Comparison of ENCODE assay signal across 15 cellular contexts in the genomic region with DNA sequence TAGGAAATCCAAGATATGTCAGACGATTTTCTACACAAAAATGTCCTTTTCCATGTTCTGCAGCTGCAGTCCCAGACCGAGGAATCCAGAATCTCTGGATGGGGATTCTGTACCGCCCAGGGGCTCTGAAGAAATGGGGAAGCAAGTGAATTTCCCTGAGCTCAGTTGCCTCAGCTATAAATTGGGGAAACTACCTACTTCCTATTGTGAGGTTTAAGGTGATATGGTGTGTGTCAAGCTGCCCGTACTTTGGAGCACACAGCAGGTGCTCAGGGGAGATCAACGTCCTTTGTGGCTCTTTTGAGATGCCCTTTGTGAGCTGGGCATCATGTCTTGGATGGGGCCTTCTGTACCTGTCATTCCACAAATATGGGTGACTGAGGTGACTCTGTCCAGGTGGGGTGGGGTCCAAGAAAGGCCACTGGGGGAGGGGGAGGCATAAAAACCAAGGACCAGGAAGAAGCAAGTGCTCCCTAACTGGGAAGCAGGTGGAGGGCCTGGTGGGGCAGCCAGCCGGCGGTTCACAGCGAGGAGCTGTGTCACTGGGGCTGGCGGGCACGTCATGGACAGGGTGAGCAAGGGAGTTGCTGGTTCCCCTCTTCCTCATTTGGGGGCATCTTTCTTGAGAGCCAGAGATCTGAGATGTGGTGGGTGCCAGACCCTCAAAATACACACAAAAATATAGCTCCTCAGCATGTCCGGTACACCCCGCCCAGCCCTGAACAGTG.
"Had no signal": no experiment of that assay in that cellular context is flagged by ENCODE, and none has a peak within 500 bp of the region (broad histone marks: within the 10 kb centered on the region; RNA-seq: fewer than 3 reads in every experiment).

No MANE protein-coding gene starts in this region.

- H3K9me3 ChIP-seq: esophagus muscularis mucosa, testis, uterus had no signal

- H3K27ac ChIP-seq: coronary artery, esophagus muscularis mucosa, testis, uterus had no signal

- H3K4me2 ChIP-seq: smooth muscle cell had no signal

- DNase-seq: activated naive CD4-positive, alpha-beta T cell treated with anti-CD3 and anti-CD28 coated beads for 36 hours; activated naive CD8-positive, alpha-beta T cell treated with anti-CD3 and anti-CD28 coated beads, Interleukin-2, amount 10 ng/mL, durations not matched to agents 7 days and 5 days; activated T-cell treated with anti-CD3 and anti-CD28 coated beads, Interleukin-2, amount 50 U/mL, for 48 hours; amniotic stem cell; hippocampal formation; nucleus accumbens; stimulated activated CD4-positive, alpha-beta T cell treated with anti-CD3 and anti-CD28 coated beads, Interleukin-2, amount 100 ng/mL, for 48 hours; stimulated activated CD8-positive, alpha-beta memory T cell treated with anti-CD3 and anti-CD28 coated beads, Interleukin-4, amount 100 ng/mL, for 48 hours; stimulated activated naive CD4-positive, alpha-beta T cell; testis; trophoblast cell; uterus had no signal

- H3K36me3 ChIP-seq: esophagus muscularis mucosa, uterus had no signal

- H3K4me3 ChIP-seq: coronary artery, esophagus muscularis mucosa, smooth muscle cell, testis, uterus had no signal

- H3K27me3 ChIP-seq: esophagus muscularis mucosa, testis, uterus had no signal

- H3K4me1 ChIP-seq: testis, uterus had no signal
